Comparison of ENCODE assay signal across 16 cellular contexts in the genomic region with DNA sequence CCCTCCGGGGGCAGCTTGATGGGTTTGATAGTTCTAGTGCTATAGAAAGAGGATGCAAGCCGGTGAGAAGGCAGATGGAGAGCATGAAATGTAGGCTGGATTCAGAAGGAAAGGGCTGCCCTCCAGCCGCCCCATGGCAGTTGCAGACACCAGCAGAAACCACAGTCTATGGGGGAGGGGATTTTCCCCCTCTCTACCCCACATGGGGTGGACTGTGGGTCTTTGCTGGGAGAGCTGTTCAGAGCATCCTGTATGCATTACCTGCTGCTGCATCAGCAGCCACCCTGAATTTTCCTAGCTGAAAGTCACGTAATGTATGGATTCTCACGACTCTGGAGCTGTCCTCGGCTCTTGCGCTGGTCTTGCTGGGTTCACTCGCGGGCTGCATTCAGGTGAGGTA. TPM values are rescaled to one million over a fixed set of nuclear protein-coding genes. Genes with fewer than 3 reads are reported as not detected.
DNase-seq lines count a peak whose midpoint lies in the region; ATAC-seq and TF ChIP-seq lines count a peak whose summit lies in the region.
"Had no signal": no experiment of that assay in that cellular context is flagged by ENCODE, and none has a peak within 500 bp of the region (broad histone marks: within the 10 kb centered on the region; RNA-seq: fewer than 3 reads in every experiment).

No MANE protein-coding gene starts in this region.

- no peak overlapping the region for H3K9ac ChIP-seq in MM.1S (ENCODE audit: low read length)

- H3K9me3 ChIP-seq in MM.1S (replicated peaks; ENCODE audit: insufficient read depth, low read length) = no peaks in the 10 kb centered on the region
- H3K9me3 ChIP-seq in OCI-LY7 (ENCODE audit: low read length) = no peaks in the 10 kb centered on the region
- H3K9me3 ChIP-seq: BE2C, SJSA1 had no signal

- BruUV-seq in OCI-LY7 (replicated peaks; lab: Mats Ljungman, UMichigan) = no TSS peak

- peak overlapping the region; percentile 41 for H3K27ac Mint-ChIP-seq in activated naive CD4-positive, alpha-beta T cell treated with anti-CD3 and anti-CD28 coated beads, Interleukin-2, amount 50 U/mL, for 24 hours
- H3K27ac Mint-ChIP-seq in effector memory CD8-positive, alpha-beta T cell = peak overlapping the region; percentile 87 to 90

- H3K4me3 ChIP-seq in MM.1S (ENCODE audit: low read length) = no peak overlapping the region
- no peak overlapping the region for H3K4me3 ChIP-seq in OCI-LY7 (ENCODE audit: low read depth, low read length, poor library complexity, severe bottlenecking)
- H3K4me3 ChIP-seq: SJSA1 had no signal

- H3K4me1 Mint-ChIP-seq in activated naive CD4-positive, alpha-beta T cell treated with anti-CD3 and anti-CD28 coated beads, Interleukin-2, amount 50 U/mL, for 24 hours = peaks cover 26% of the 10 kb centered on the region
- peaks cover 44 to 65% of the 10 kb centered on the region in 2 donors for H3K4me1 Mint-ChIP-seq in effector memory CD8-positive, alpha-beta T cell (ENCODE audit: low read depth in 2 of 2)

- no peaks in the 10 kb centered on the region for H3K9me3 Mint-ChIP-seq in activated naive CD4-positive, alpha-beta T cell treated with anti-CD3 and anti-CD28 coated beads, Interleukin-2, amount 50 U/mL, for 24 hours
- peaks cover 3 to 12% of the 10 kb centered on the region in 2 donors for H3K9me3 Mint-ChIP-seq in effector memory CD8-positive, alpha-beta T cell

- H3K36me3 ChIP-seq in MM.1S (replicated peaks; ENCODE audit: insufficient read depth, low read length) (no peaks in the 10 kb centered on the region), OCI-LY7 (ENCODE audit: insufficient read depth, low read length) (no peaks in the 10 kb centered on the region)
- H3K36me3 ChIP-seq: BE2C, SJSA1 had no signal

- H3K4me2 ChIP-seq in MM.1S (ENCODE audit: low read depth, low read length) = no peak overlapping the region
- no peak overlapping the region for H3K4me2 ChIP-seq in OCI-LY7 (ENCODE audit: low read length)

- H3K9me2 ChIP-seq in MM.1S (replicated peaks; ENCODE audit: insufficient read depth, low read length) (no peaks in the 10 kb centered on the region), OCI-LY7 (ENCODE audit: insufficient read depth, low read length) (no peaks in the 10 kb centered on the region)

- no peaks in the 10 kb centered on the region for H3F3A ChIP-seq in MM.1S (ENCODE audit: insufficient read depth, low read length)

- TF ChIP-seq CTCF in MM.1S (IDR thresholded peaks at IDR 0.05; ENCODE audit: low read length) (no peak), OCI-LY7 (conservative IDR thresholded peaks at IDR 0.05; ENCODE audit: low read length) (no peak)

- H3K4me1 ChIP-seq in MM.1S (ENCODE audit: low read length) (no peaks in the 10 kb centered on the region), OCI-LY7 (ENCODE audit: insufficient read depth, low read length, poor library complexity, severe bottlenecking) (no peaks in the 10 kb centered on the region)
- H3K4me1 ChIP-seq: BE2C, SJSA1 had no signal

- 0 out of 2 replicates have a peak overlapping the region, but pooled peaks have one; percentile 62 for H2AFZ ChIP-seq in MM.1S (ENCODE audit: low read length)
- H2AFZ ChIP-seq in OCI-LY7 (ENCODE audit: low read length) = no peak overlapping the region

- DNase-seq in activated naive CD4-positive, alpha-beta T cell treated with anti-CD3 and anti-CD28 coated beads, Interleukin-2, amount 50 U/mL, for 16 hours = no peak
- no peak for DNase-seq in MM.1S
- DNase-seq in effector memory CD8-positive, alpha-beta T cell = no peak
- DNase-seq in OCI-LY7 (ENCODE audit: low spot score) = no peak
- DNase-seq in NCI-H1105 treated with DMSO at 0.1 percent for 48 hours (lab: John Stamatoyannopoulos, UW) = no peak
- DNase-seq: Calu3, EL, GOT3, KBM-7, NCI-H1436 treated with DMSO at 0.1 percent for 48 hours, NCI-H2029 had no signal

- H4K20me1 ChIP-seq in MM.1S (ENCODE audit: insufficient read depth, low read length) (no peaks in the 10 kb centered on the region), OCI-LY7 (ENCODE audit: insufficient read depth, low read length) (no peaks in the 10 kb centered on the region)

- H3K27ac ChIP-seq in MM.1S (ENCODE audit: low read length) (no peak overlapping the region), OCI-LY7 (ENCODE audit: low read depth, low read length, poor library complexity, severe bottlenecking) (no peak overlapping the region)
- H3K27ac ChIP-seq: SJSA1 had no signal

- no peaks in the 10 kb centered on the region for H3K27me3 ChIP-seq in MM.1S (replicated peaks; ENCODE audit: insufficient read depth, low read length)
- H3K27me3 ChIP-seq: BE2C, SJSA1 had no signal

- intact Hi-C loops in OCI-LY7 (cut with micrococcal nuclease; ENCODE audit: unreplicated experiment) = no loop called here

- H3K27me3 Mint-ChIP-seq in activated naive CD4-positive, alpha-beta T cell treated with anti-CD3 and anti-CD28 coated beads, Interleukin-2, amount 50 U/mL, for 24 hours = no peaks in the 10 kb centered on the region
- H3K27me3 Mint-ChIP-seq in effector memory CD8-positive, alpha-beta T cell = no peaks in the 10 kb centered on the region
- H3K27me3 Mint-ChIP-seq: CD4-positive, CD25-positive, alpha-beta regulatory T cell had no signal

- no peaks in the 10 kb centered on the region for H3K79me2 ChIP-seq in MM.1S (ENCODE audit: low read length)
- H3K79me2 ChIP-seq in OCI-LY7 (ENCODE audit: insufficient read depth, low read depth, low read length) = no peaks in the 10 kb centered on the region

- POLR2A ChIA-PET in OCI-LY7 (lab: Charles Lee) = no interaction called here

- no peak for ATAC-seq in effector memory CD8-positive, alpha-beta T cell (replicated peaks)
- ATAC-seq in HG03432 (IDR thresholded peaks at IDR 0.05; ENCODE audit: unreplicated experiment) = no peak

- H3K4me3 Mint-ChIP-seq in activated naive CD4-positive, alpha-beta T cell treated with anti-CD3 and anti-CD28 coated beads, Interleukin-2, amount 50 U/mL, for 24 hours = no peak overlapping the region
- H3K4me3 Mint-ChIP-seq in effector memory CD8-positive, alpha-beta T cell = peak overlapping the region; percentile 72 to 74

- H3K36me3 Mint-ChIP-seq in activated naive CD4-positive, alpha-beta T cell treated with anti-CD3 and anti-CD28 coated beads, Interleukin-2, amount 50 U/mL, for 24 hours = peaks cover 7% of the 10 kb centered on the region
- no peaks in the 10 kb centered on the region for H3K36me3 Mint-ChIP-seq in effector memory CD8-positive, alpha-beta T cell (ENCODE audit: insufficient read depth)
- H3K36me3 Mint-ChIP-seq: CD4-positive, CD25-positive, alpha-beta regulatory T cell had no signal

- CTCF ChIA-PET in OCI-LY7 (lab: Charles Lee; ENCODE audit: unreplicated experiment) = no interaction called here

RNA-seq across cellular contexts. Expression of gene CST5, which starts 48.8 kb away (rescaled TPM):
- not detected in 2 replicates for total RNA-seq in OCI-LY7 (2014; rRNA removed; shearing (Covaris generic))
- total RNA-seq in OCI-LY7 (2022) = not detected in 2 replicates
- total RNA-seq: Calu3; CD4-positive, CD25-positive, alpha-beta regulatory T cell; SJSA1 had no signal
